ENCODE assay signal across 8 cellular contexts in the genomic region with DNA sequence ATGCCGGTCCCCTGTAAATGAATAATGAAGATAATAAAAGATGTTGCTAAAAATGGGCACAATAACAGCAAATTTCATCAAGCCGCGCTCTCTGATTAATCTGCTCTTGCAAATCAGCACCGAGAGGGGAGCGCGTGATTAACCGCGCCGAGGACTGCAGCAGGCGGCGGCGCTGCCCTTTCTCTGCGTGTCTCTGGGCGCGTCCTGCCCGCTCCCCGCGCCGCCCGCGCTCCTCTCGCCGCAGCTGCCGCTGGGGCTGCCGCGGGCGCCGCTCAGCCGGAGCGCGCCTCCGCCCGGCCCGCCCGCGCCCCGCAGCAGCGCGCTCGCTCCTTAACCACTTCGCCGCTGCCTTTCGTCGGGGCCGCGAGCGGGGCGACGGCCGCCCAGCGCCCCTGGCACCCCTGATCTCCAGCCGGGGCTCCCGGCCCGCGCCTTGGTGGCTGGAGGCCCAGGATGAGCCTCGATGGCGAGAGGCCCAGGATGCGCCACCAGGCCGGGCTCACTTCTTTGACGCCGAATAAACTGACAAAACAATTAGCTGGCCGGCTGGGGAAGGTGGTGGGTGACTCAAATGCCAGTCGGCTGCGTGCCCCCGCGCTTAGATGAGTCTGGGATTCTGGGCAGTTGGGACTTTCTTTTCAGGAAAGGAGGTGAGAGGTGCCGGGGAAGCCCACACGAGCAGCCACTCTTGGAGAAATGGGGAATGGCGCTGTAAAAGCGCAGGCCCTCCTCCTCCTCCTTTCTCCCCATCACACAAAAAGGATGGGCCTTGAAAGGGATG.
A peak's percentile ranks its signal among the peaks of the same experiment; 100 is the strongest.
DNase-seq lines count a peak whose midpoint lies in the region; ATAC-seq, FAIRE-seq and TF ChIP-seq lines count a peak whose summit lies in the region.

No MANE protein-coding gene starts in this region.

- no peak overlapping the region for H3K27ac Mint-ChIP-seq in stimulated activated effector memory CD8-positive, alpha-beta T cell treated with anti-CD3 and anti-CD28 coated beads, Interleukin-12 subunit alpha, Interleukin-12 subunit beta, amount 100 ng/mL, for 72 hours

- no peaks in the 10 kb centered on the region for H3K36me3 Mint-ChIP-seq in stimulated activated effector memory CD8-positive, alpha-beta T cell treated with anti-CD3 and anti-CD28 coated beads, Interleukin-12 subunit alpha, Interleukin-12 subunit beta, amount 100 ng/mL, for 72 hours

- TF ChIP-seq EP300 in HepG2 (IDR thresholded peaks at IDR 0.05; ENCODE audit: low read depth in 2 of 2, low read length in 2 of 2) (no peak), HepG2 (CRISPR knock-in tag; IDR thresholded peaks at IDR 0.05; ENCODE audit: borderline replicate concordance) (no peak)

- intact Hi-C loops in HepG2 (cut with micrococcal nuclease; ENCODE audit: unreplicated experiment): no loop called here
- intact Hi-C loops in testis (cut with DNase I; ENCODE audit: low total_unique reads): no loop called here

- H2AFZ ChIP-seq in MM.1S (ENCODE audit: low read length): no peak overlapping the region
- no peak overlapping the region for H2AFZ ChIP-seq in HepG2 (ENCODE audit: low read length)

- no peak for TF ChIP-seq RAD21 in HepG2 (CRISPR knock-in tag; IDR thresholded peaks at IDR 0.05)

- no peak for FAIRE-seq in HepG2 (lab: Jason Lieb, UNC)

- H3K36me3 ChIP-seq in MM.1S (replicated peaks; ENCODE audit: insufficient read depth, low read length) (no peaks in the 10 kb centered on the region), HepG2 (replicated peaks in 1 of 2; ENCODE audit: control insufficient read depth in 1 of 2, insufficient read depth in 2 of 2, low read length in 2 of 2) (no peaks in the 10 kb centered on the region), testis (ENCODE audit: low read depth, missing control alignments) (no peaks in the 10 kb centered on the region)

- peaks cover 4% of the 10 kb centered on the region for H3K9me3 Mint-ChIP-seq in stimulated activated effector memory CD8-positive, alpha-beta T cell treated with anti-CD3 and anti-CD28 coated beads, Interleukin-12 subunit alpha, Interleukin-12 subunit beta, amount 100 ng/mL, for 72 hours

- H3K9me2 ChIP-seq in MM.1S (replicated peaks; ENCODE audit: insufficient read depth, low read length): no peaks in the 10 kb centered on the region

- H3K4me3 Mint-ChIP-seq in stimulated activated effector memory CD8-positive, alpha-beta T cell treated with anti-CD3 and anti-CD28 coated beads, Interleukin-12 subunit alpha, Interleukin-12 subunit beta, amount 100 ng/mL, for 72 hours: no peak overlapping the region

- 43% methylated on average over 21 of the region's 70 CpGs for WGBS in HepG2 (ENCODE audit: low lambda C conversion rate)
- WGBS in testis, 2 donors: 1% methylated on average over 44 to 55 of the region's 70 CpGs

- no peaks in the 10 kb centered on the region for H3K9me3 ChIP-seq in MM.1S (replicated peaks; ENCODE audit: insufficient read depth, low read length)
- no peaks in the 10 kb centered on the region for H3K9me3 ChIP-seq in HepG2 (ENCODE audit: low read length)
- H3K9me3 ChIP-seq in testis: no peaks in the 10 kb centered on the region

- DNase-seq in AG10803 (ENCODE audit: low read depth) (peak; percentile 26), MM.1S (peak; percentile 30), dermis blood vessel endothelial cell (peak; percentile 38), HepG2 (ENCODE audit: low spot score) (no peak), testis (peak; percentile 55)
- no peak for DNase-seq in stimulated activated effector memory CD8-positive, alpha-beta T cell treated with anti-CD3 and anti-CD28 coated beads, Interleukin-12 subunit alpha, Interleukin-12 subunit beta, amount 100 ng/mL, for 72 hours (ENCODE audit: low spot score in 2 of 2)

- H3F3A ChIP-seq in MM.1S (ENCODE audit: insufficient read depth, low read length): no peaks in the 10 kb centered on the region

- TF ChIP-seq CTCF in AG10803 (conservative IDR thresholded peaks at IDR 0.05; ENCODE audit: low read length) (no peak), MM.1S (IDR thresholded peaks at IDR 0.05; ENCODE audit: low read length) (no peak), HepG2 (CRISPR knock-in tag; IDR thresholded peaks at IDR 0.05) (no peak), testis (IDR thresholded peaks at IDR 0.05) (no peak)

- ATAC-seq in HepG2: peak; percentile 95
- ATAC-seq in HG02588 (IDR thresholded peaks at IDR 0.05; ENCODE audit: unreplicated experiment): no peak
- ATAC-seq in stimulated activated effector memory CD8-positive, alpha-beta T cell treated with anti-CD3 and anti-CD28 coated beads, Interleukin-12 subunit alpha, Interleukin-12 subunit beta, amount 100 ng/mL, for 72 hours: no peak
- ATAC-seq in HG02642 (IDR thresholded peaks at IDR 0.05; ENCODE audit: poor library complexity, unreplicated experiment): no peak

- no peaks in the 10 kb centered on the region for H3K4me1 Mint-ChIP-seq in stimulated activated effector memory CD8-positive, alpha-beta T cell treated with anti-CD3 and anti-CD28 coated beads, Interleukin-12 subunit alpha, Interleukin-12 subunit beta, amount 100 ng/mL, for 72 hours

- H3K4me1 ChIP-seq in MM.1S (ENCODE audit: low read length) (no peaks in the 10 kb centered on the region), HepG2 (ENCODE audit: insufficient read depth, low read length) (no peaks in the 10 kb centered on the region), testis (no peaks in the 10 kb centered on the region)

- H3K27ac ChIP-seq in MM.1S (ENCODE audit: low read length) (no peak overlapping the region), HepG2 (ENCODE audit: extremely low read length, insufficient read depth, low read length) (no peak overlapping the region), testis (peak overlapping the region; percentile 81 to 91)

- H3K79me2 ChIP-seq in MM.1S (ENCODE audit: low read length): no peaks in the 10 kb centered on the region
- no peaks in the 10 kb centered on the region for H3K79me2 ChIP-seq in HepG2 (ENCODE audit: insufficient read depth, low read length)

- H3K4me3 ChIP-seq in AG10803 (ENCODE audit: low read length) (peak overlapping the region; percentile 48), MM.1S (ENCODE audit: low read length) (no peak overlapping the region; the same call in 1 of the 2 replicates), HepG2 (replicated peaks in 1 of 3; ENCODE audit: insufficient read depth in 1 of 3, low read depth in 2 of 3, low read length in 3 of 3) (peak overlapping the region in 1 of 3 experiments; percentile 46; a peak in 2 of 6 replicates), testis (peak overlapping the region; percentile 52 to 62)

- H3K4me2 ChIP-seq in MM.1S (ENCODE audit: low read depth, low read length) (peak overlapping the region; percentile 35; the same call in 1 of the 2 replicates), HepG2 (ENCODE audit: low read depth, low read length) (peak overlapping the region; percentile 58)

- BruUV-seq in HepG2 (replicated peaks; lab: Mats Ljungman, UMichigan): no TSS peak

- H4K20me1 ChIP-seq in MM.1S (ENCODE audit: insufficient read depth, low read length) (no peaks in the 10 kb centered on the region), HepG2 (ENCODE audit: insufficient read depth, low read length) (no peaks in the 10 kb centered on the region)

- in situ Hi-C loops in HepG2 (cut with HindIII; ENCODE audit: extremely low pct_ligation_motif_present, low pct_unique_long_range_greater_than_20kb): no loop called here

- no peak overlapping the region for H3K9ac ChIP-seq in MM.1S (ENCODE audit: low read length)
- no peak overlapping the region for H3K9ac ChIP-seq in HepG2 (ENCODE audit: insufficient read depth, low read depth, low read length)

- POLR2A ChIA-PET in HepG2 (lab: Yijun Ruan, JAX): no interaction called here

- CTCF ChIA-PET in HepG2 (lab: Yijun Ruan, JAX; ENCODE audit: low intra/inter-chr PET ratio, low total read pairs): no interaction called here

- TF ChIP-seq POLR2A in HepG2 (IDR thresholded peaks at IDR 0.05; ENCODE audit: insufficient read depth in 1 of 2, low read depth in 2 of 2, low read length in 2 of 2) (no peak), testis (IDR thresholded peaks at IDR 0.05) (no peak)

- H3K27me3 ChIP-seq in MM.1S (replicated peaks; ENCODE audit: insufficient read depth, low read length) (no peaks in the 10 kb centered on the region), HepG2 (ENCODE audit: control insufficient read depth in 1 of 2, insufficient read depth in 2 of 2, low read length in 2 of 2) (peaks cover 0 to 31% of the 10 kb centered on the region in 2 experiments; a peak in 2 of 5 replicates), testis (no peaks in the 10 kb centered on the region)

TF ChIP-seq in HepG2, 621 proteins besides CTCF, POLR2A, EP300 and RAD21 (continues in another document):
- TF ChIP-seq SMYD3 (CRISPR knock-in tag; IDR thresholded peaks at IDR 0.05): no peak
- TF ChIP-seq, protein P1, sequence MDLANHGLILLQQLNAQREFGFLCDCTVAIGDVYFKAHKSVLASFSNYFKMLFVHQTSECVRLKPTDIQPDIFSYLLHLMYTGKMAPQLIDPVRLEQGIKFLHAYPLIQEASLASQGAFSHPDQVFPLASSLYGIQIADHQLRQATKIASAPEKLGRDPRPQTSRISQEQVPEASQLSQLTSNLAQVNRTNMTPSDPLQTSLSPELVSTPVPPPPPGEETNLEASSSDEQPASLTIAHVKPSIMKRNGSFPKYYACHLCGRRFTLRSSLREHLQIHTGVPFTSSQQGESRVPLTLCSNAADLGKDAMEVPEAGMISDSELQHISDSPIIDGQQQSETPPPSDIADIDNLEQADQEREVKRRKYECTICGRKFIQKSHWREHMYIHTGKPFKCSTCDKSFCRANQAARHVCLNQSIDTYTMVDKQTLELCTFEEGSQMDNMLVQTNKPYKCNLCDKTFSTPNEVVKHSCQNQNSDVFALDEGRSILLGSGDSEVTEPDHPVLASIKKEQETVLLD (CRISPR knock-in tag; IDR thresholded peaks at IDR 0.05; ENCODE audit: low read depth): no peak
- no peak for TF ChIP-seq ARNT2 (CRISPR knock-in tag; IDR thresholded peaks at IDR 0.05; ENCODE audit: low read depth)
- peak; percentile 58 for TF ChIP-seq HNRNPLL (IDR thresholded peaks at IDR 0.05; ENCODE audit: low read depth, low read length, poor library complexity, severe bottlenecking)

Comparison
In these comparisons a context has a peak if more than half of its experiments do, and no peak if none do; other contexts are left out.
1. DNase-seq: peak in AG10803 (single experiment), MM.1S (single experiment), dermis blood vessel endothelial cell (single experiment) and testis (single experiment); none in HepG2 (single experiment) and stimulated activated effector memory CD8-positive, alpha-beta T cell treated with anti-CD3 and anti-CD28 coated beads, Interleukin-12 subunit alpha, Interleukin-12 subunit beta, amount 100 ng/mL, for 72 hours (0 of 2).
2. H3K27ac ChIP-seq: peak in testis (2 of 2); none in MM.1S (single experiment) and HepG2 (single experiment).